17 cellular contexts compared by ENCODE assay signal in the genomic region with DNA sequence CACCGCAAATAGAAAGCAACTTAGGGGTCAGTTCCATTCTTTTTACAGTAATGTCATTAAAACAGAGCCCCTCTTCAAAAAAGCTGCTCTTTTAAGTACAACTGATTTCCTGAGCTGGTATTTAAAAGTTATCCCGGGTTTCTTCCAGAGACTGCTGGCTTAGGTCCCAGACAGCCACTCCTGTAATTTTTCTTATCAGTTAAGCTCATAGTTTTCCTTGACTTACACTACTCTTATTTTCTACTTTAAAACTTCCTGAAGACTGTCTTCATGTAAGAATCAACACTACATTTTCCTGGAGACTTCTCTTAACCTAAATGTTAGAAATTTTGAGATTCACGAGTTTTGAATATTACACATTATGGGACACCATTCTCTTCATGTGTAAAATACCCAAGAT. TPM values are rescaled to one million over a fixed set of nuclear protein-coding genes. Genes with fewer than 3 reads are reported as not detected.
DNase-seq lines count a peak whose midpoint lies in the region; ATAC-seq and TF ChIP-seq lines count a peak whose summit lies in the region.
"Had no signal": no experiment of that assay in that cellular context is flagged by ENCODE, and none has a peak within 500 bp of the region (broad histone marks: within the 10 kb centered on the region; RNA-seq: fewer than 3 reads in every experiment).

No MANE protein-coding gene starts in this region.

- ATAC-seq in HG03354 (IDR thresholded peaks at IDR 0.05; ENCODE audit: poor library complexity, severe bottlenecking, unreplicated experiment): peak; percentile 9
- peak; percentile 88 for ATAC-seq in mucosa of descending colon
- ATAC-seq in HG03520 (IDR thresholded peaks at IDR 0.05; ENCODE audit: unreplicated experiment): no peak
- ATAC-seq: SK-N-SH treated with all-trans-retinoic acid at 6 μM for 48 hours had no signal

- H3K4me3 ChIP-seq in choroid plexus epithelial cell (ENCODE audit: low read depth, low read length) (no peak overlapping the region), mucosa of descending colon (no peak overlapping the region)

- no peaks in the 10 kb centered on the region for H3K9me3 Mint-ChIP-seq in activated T-helper 1 cell treated with anti-CD3 and anti-CD28 coated beads, Interleukin-12 subunit alpha, Interleukin-12 subunit beta, Interleukin-2, Interleukin-4 antibody, amounts not matched to agents 30 ng/mL and 10 ng/mL and 1 ng/mL, durations not matched to agents 14 hours and 24 hours and 36 hours
- H3K9me3 Mint-ChIP-seq: activated B cell treated with CpG ODN at 0.5 μM for 24 hours, naive B cell had no signal

- H3K36me3 ChIP-seq in mucosa of descending colon (ENCODE audit: low read depth): no peaks in the 10 kb centered on the region

- DNase-seq in A172 (ENCODE audit: low spot score) (peak; percentile 25), choroid plexus epithelial cell (ENCODE audit: low read depth) (peak; percentile 59), mucosa of descending colon (peak in 1 of 3 donors; percentile 76), NOMO-1 treated with DMSO at 0.1 percent for 48 hours (lab: John Stamatoyannopoulos, UW; ENCODE audit: unreplicated experiment) (no peak), MV-4-11 (lab: John Stamatoyannopoulos, UW) (no peak)
- no peak for DNase-seq in activated T-helper 1 cell treated with anti-CD3 and anti-CD28 coated beads, Interleukin-12 subunit alpha, Interleukin-12 subunit beta, Interleukin-2, Interleukin-4 antibody, amounts not matched to agents 30 ng/mL and 10 ng/mL and 1 ng/mL, durations not matched to agents 14 hours and 24 hours and 36 hours (ENCODE audit: low spot score)
- DNase-seq: activated B cell treated with CpG ODN at 0.5 μM for 24 hours; activated gamma-delta T cell treated with Interleukin-2 at 50 U/mL for 16 hours; caudate nucleus; KBM-7; naive B cell; NCI-H1417; NCI-H345; stimulated activated naive CD4-positive, alpha-beta T cell treated with Interleukin-2 at 50 U/mL for 16 hours had no signal

- intact Hi-C loops in mucosa of descending colon (cut with DNase I, micrococcal nuclease): no loop called here
- intact Hi-C loops in activated T-helper 1 cell treated with anti-CD3 and anti-CD28 coated beads, Interleukin-12 subunit alpha, Interleukin-12 subunit beta, Interleukin-2, Interleukin-4 antibody, amounts not matched to agents 30 ng/mL and 10 ng/mL and 1 ng/mL, durations not matched to agents 14 hours and 24 hours and 36 hours (cut with micrococcal nuclease): no loop called here

- no peak for TF ChIP-seq CTCF in choroid plexus epithelial cell (conservative IDR thresholded peaks at IDR 0.05; ENCODE audit: low read depth, low read length)
- no peak for TF ChIP-seq CTCF in mucosa of descending colon (IDR thresholded peaks at IDR 0.05)

- H3K9me3 ChIP-seq in mucosa of descending colon: no peaks in the 10 kb centered on the region

- H3K27me3 Mint-ChIP-seq in activated T-helper 1 cell treated with anti-CD3 and anti-CD28 coated beads, Interleukin-12 subunit alpha, Interleukin-12 subunit beta, Interleukin-2, Interleukin-4 antibody, amounts not matched to agents 30 ng/mL and 10 ng/mL and 1 ng/mL, durations not matched to agents 14 hours and 24 hours and 36 hours (ENCODE audit: insufficient read depth): no peaks in the 10 kb centered on the region
- H3K27me3 Mint-ChIP-seq: activated B cell treated with CpG ODN at 0.5 μM for 24 hours, naive B cell had no signal

- no peak overlapping the region for H3K27ac Mint-ChIP-seq in activated T-helper 1 cell treated with anti-CD3 and anti-CD28 coated beads, Interleukin-12 subunit alpha, Interleukin-12 subunit beta, Interleukin-2, Interleukin-4 antibody, amounts not matched to agents 30 ng/mL and 10 ng/mL and 1 ng/mL, durations not matched to agents 14 hours and 24 hours and 36 hours
- H3K27ac Mint-ChIP-seq: activated B cell treated with CpG ODN at 0.5 μM for 24 hours had no signal

- H3K4me3 Mint-ChIP-seq in activated T-helper 1 cell treated with anti-CD3 and anti-CD28 coated beads, Interleukin-12 subunit alpha, Interleukin-12 subunit beta, Interleukin-2, Interleukin-4 antibody, amounts not matched to agents 30 ng/mL and 10 ng/mL and 1 ng/mL, durations not matched to agents 14 hours and 24 hours and 36 hours: no peak overlapping the region

- H3K4me1 ChIP-seq in mucosa of descending colon (ENCODE audit: low read depth): peaks cover 17% of the 10 kb centered on the region

- H3K36me3 Mint-ChIP-seq in activated T-helper 1 cell treated with anti-CD3 and anti-CD28 coated beads, Interleukin-12 subunit alpha, Interleukin-12 subunit beta, Interleukin-2, Interleukin-4 antibody, amounts not matched to agents 30 ng/mL and 10 ng/mL and 1 ng/mL, durations not matched to agents 14 hours and 24 hours and 36 hours (ENCODE audit: low read depth): peaks cover 25% of the 10 kb centered on the region

- H3K4me1 Mint-ChIP-seq in activated T-helper 1 cell treated with anti-CD3 and anti-CD28 coated beads, Interleukin-12 subunit alpha, Interleukin-12 subunit beta, Interleukin-2, Interleukin-4 antibody, amounts not matched to agents 30 ng/mL and 10 ng/mL and 1 ng/mL, durations not matched to agents 14 hours and 24 hours and 36 hours (ENCODE audit: low read depth): peaks cover 17% of the 10 kb centered on the region

RNA-seq across cellular contexts. Expression of a gene that starts 48.2 kb away (rescaled TPM):
- 26.3 and 30.0 TPM in 2 replicates for total RNA-seq in A172 (2014; rRNA removed; shearing (Covaris generic))
- total RNA-seq in mucosa of descending colon: 10 to 100 TPM; 16.1 to 21.0 (median 20.8) TPM
- total RNA-seq in activated T-helper 1 cell treated with anti-CD3 and anti-CD28 coated beads, Interleukin-12 subunit alpha, Interleukin-12 subunit beta, Interleukin-2, Interleukin-4 antibody, amounts not matched to agents 30 ng/mL and 10 ng/mL and 1 ng/mL, durations not matched to agents 14 hours and 24 hours and 36 hours: 31.0 and 35.9 TPM in 2 replicates

Comparison
In these comparisons a context has a peak if more than half of its experiments do, and no peak if none do; other contexts are left out.
1. DNase-seq: peak in A172 (single experiment) and choroid plexus epithelial cell (single experiment); none in NOMO-1 treated with DMSO at 0.1 percent for 48 hours (single experiment), MV-4-11 (single experiment) and activated T-helper 1 cell treated with anti-CD3 and anti-CD28 coated beads, Interleukin-12 subunit alpha, Interleukin-12 subunit beta, Interleukin-2, Interleukin-4 antibody, amounts not matched to agents 30 ng/mL and 10 ng/mL and 1 ng/mL, durations not matched to agents 14 hours and 24 hours and 36 hours (single experiment).